ENCODE assay signal across 8 cellular contexts in the genomic region with DNA sequence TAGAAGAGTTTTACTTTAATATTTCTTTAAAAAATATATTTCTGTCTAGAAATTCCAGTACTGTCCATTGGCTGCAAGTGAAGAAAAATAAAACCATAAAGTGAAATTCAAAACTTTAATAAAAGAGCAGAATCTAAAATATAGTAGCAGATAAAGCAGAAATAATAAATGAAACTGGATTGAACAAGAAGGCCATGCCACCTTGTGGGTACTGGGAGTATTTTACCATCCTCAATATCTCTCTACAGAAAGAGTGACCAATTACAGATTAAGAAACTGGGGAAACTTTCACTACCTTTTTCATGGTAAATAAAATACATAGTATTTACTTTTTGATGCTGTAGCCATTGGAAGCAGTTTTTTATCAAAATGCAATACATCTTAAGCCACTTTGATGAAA.
A peak's percentile ranks its signal among the peaks of the same experiment; 100 is the strongest.
DNase-seq lines count a peak whose midpoint lies in the region; ATAC-seq, FAIRE-seq and TF ChIP-seq lines count a peak whose summit lies in the region.

No MANE protein-coding gene starts in this region.

- CTCF ChIA-PET in RWPE1 (lab: Yijun Ruan, JAX): interaction anchor here (0.7 kb wide), 1 partner anchor 322 kb away, joined by 3 read pairs; no protein-coding TSS in a partner anchor

- no peak overlapping the region for H3K4me3 Mint-ChIP-seq in glutamatergic neuron (ENCODE audit: unreplicated experiment)
- no peak overlapping the region for H3K4me3 Mint-ChIP-seq in activated T-cell treated with anti-CD3 and anti-CD28 coated beads, Interleukin-2, amount 50 U/mL, for 24 hours

- POLR2A ChIA-PET in RWPE1 (lab: Yijun Ruan, JAX; ENCODE audit: low non-redundant PET): no interaction called here

- peak; percentile 42 for ATAC-seq in HG02763 (IDR thresholded peaks at IDR 0.05; ENCODE audit: unreplicated experiment)
- no peak for ATAC-seq in HG02623 (IDR thresholded peaks at IDR 0.05; ENCODE audit: unreplicated experiment)

- DNase-seq in EL: peak; percentile 39
- DNase-seq in RWPE1 (ENCODE audit: low spot score): peak; percentile 26
- no peak for DNase-seq in glutamatergic neuron
- DNase-seq in activated T-cell treated with anti-CD3 and anti-CD28 coated beads, Interleukin-2, amount 50 U/mL, for 24 hours: no peak
- no peak for DNase-seq in H54 (ENCODE audit: insufficient read length, low spot score)
- DNase-seq in NCI-H748 (lab: John Stamatoyannopoulos, UW; ENCODE audit: unreplicated experiment): no peak

- H3K27me3 Mint-ChIP-seq in glutamatergic neuron (ENCODE audit: unreplicated experiment): no peaks in the 10 kb centered on the region
- peaks cover 2% of the 10 kb centered on the region for H3K27me3 Mint-ChIP-seq in activated T-cell treated with anti-CD3 and anti-CD28 coated beads, Interleukin-2, amount 50 U/mL, for 24 hours

- FAIRE-seq in H54 (lab: Jason Lieb, UNC): no peak

- no peak overlapping the region for H3K27ac Mint-ChIP-seq in glutamatergic neuron (ENCODE audit: unreplicated experiment)
- H3K27ac Mint-ChIP-seq in activated T-cell treated with anti-CD3 and anti-CD28 coated beads, Interleukin-2, amount 50 U/mL, for 24 hours: no peak overlapping the region

- H3K27ac ChIP-seq in RWPE1: no peak overlapping the region

- H3K9me3 Mint-ChIP-seq in glutamatergic neuron (ENCODE audit: unreplicated experiment): no peaks in the 10 kb centered on the region
- H3K9me3 Mint-ChIP-seq in activated T-cell treated with anti-CD3 and anti-CD28 coated beads, Interleukin-2, amount 50 U/mL, for 24 hours: peaks cover 2% of the 10 kb centered on the region

- H3K36me3 Mint-ChIP-seq in glutamatergic neuron (ENCODE audit: unreplicated experiment): no peaks in the 10 kb centered on the region
- H3K36me3 Mint-ChIP-seq in activated T-cell treated with anti-CD3 and anti-CD28 coated beads, Interleukin-2, amount 50 U/mL, for 24 hours (ENCODE audit: low read depth): peaks cover 2% of the 10 kb centered on the region

- no peak for TF ChIP-seq POLR2A in H54 (IDR thresholded peaks at IDR 0.05; ENCODE audit: low read depth, low read length)

- no peak for TF ChIP-seq CTCF in RWPE1 (conservative IDR thresholded peaks at IDR 0.05; ENCODE audit: low read depth)
- TF ChIP-seq CTCF in glutamatergic neuron (IDR thresholded peaks at IDR 0.05; ENCODE audit: partially characterized antibody, unreplicated experiment): peak; percentile 64

- H3K4me1 Mint-ChIP-seq in glutamatergic neuron (ENCODE audit: low read depth, unreplicated experiment): no peaks in the 10 kb centered on the region
- H3K4me1 Mint-ChIP-seq in activated T-cell treated with anti-CD3 and anti-CD28 coated beads, Interleukin-2, amount 50 U/mL, for 24 hours (ENCODE audit: low read depth): peaks cover 71% of the 10 kb centered on the region

Comparison
In these comparisons a context has a peak if more than half of its experiments do, and no peak if none do; other contexts are left out.
1. DNase-seq: peak in EL (single experiment) and RWPE1 (single experiment); none in glutamatergic neuron (single experiment), activated T-cell treated with anti-CD3 and anti-CD28 coated beads, Interleukin-2, amount 50 U/mL, for 24 hours (single experiment), H54 (single experiment) and NCI-H748 (single experiment).